Comparison of ENCODE assay signal across 8 cellular contexts in genomic region chr12:49060237-49061156, GRCh38.
DNase-seq lines count a peak whose midpoint lies in the region; FAIRE-seq and TF ChIP-seq lines count a peak whose summit lies in the region.

A gene with protein sequence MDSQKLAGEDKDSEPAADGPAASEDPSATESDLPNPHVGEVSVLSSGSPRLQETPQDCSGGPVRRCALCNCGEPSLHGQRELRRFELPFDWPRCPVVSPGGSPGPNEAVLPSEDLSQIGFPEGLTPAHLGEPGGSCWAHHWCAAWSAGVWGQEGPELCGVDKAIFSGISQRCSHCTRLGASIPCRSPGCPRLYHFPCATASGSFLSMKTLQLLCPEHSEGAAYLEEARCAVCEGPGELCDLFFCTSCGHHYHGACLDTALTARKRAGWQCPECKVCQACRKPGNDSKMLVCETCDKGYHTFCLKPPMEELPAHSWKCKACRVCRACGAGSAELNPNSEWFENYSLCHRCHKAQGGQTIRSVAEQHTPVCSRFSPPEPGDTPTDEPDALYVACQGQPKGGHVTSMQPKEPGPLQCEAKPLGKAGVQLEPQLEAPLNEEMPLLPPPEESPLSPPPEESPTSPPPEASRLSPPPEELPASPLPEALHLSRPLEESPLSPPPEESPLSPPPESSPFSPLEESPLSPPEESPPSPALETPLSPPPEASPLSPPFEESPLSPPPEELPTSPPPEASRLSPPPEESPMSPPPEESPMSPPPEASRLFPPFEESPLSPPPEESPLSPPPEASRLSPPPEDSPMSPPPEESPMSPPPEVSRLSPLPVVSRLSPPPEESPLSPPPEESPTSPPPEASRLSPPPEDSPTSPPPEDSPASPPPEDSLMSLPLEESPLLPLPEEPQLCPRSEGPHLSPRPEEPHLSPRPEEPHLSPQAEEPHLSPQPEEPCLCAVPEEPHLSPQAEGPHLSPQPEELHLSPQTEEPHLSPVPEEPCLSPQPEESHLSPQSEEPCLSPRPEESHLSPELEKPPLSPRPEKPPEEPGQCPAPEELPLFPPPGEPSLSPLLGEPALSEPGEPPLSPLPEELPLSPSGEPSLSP (N-terminal part only) (minus strand): TSS chr12:49060794. CDS start chr12:49055324, 5,470 bp downstream.

- no peak for FAIRE-seq in H54 (lab: Jason Lieb, UNC)

- CTCF ChIA-PET in activated naive CD4-positive, alpha-beta T cell treated with anti-CD3 and anti-CD28 coated beads, Interleukin-2, amount 10 ng/mL, durations not matched to agents 7 days and 5 days (lab: Charles Lee), result interaction anchor here (0.5 to 0.7 kb wide), 2 partner anchors 9 to 15 kb away, joined by 3 to 4 read pairs; partner anchors contain the start of gene RHEBL1

- no peaks in the 10 kb centered on the region for H3K9me3 Mint-ChIP-seq in activated naive CD4-positive, alpha-beta T cell treated with anti-CD3 and anti-CD28 coated beads, Interleukin-2, amount 10 ng/mL, durations not matched to agents 7 days and 5 days

- peak within 1 kb of the TSS; percentile 93 for H3K27ac Mint-ChIP-seq in activated naive CD4-positive, alpha-beta T cell treated with anti-CD3 and anti-CD28 coated beads, Interleukin-2, amount 10 ng/mL, durations not matched to agents 7 days and 5 days

- H3K36me3 Mint-ChIP-seq in activated naive CD4-positive, alpha-beta T cell treated with anti-CD3 and anti-CD28 coated beads, Interleukin-2, amount 10 ng/mL, durations not matched to agents 7 days and 5 days, result peaks cover 21% of the 10 kb centered on the region

- H3K27me3 Mint-ChIP-seq in activated naive CD4-positive, alpha-beta T cell treated with anti-CD3 and anti-CD28 coated beads, Interleukin-2, amount 10 ng/mL, durations not matched to agents 7 days and 5 days, result peaks cover 5% of the 10 kb centered on the region

- H3K27ac ChIP-seq in SK-N-MC, result peak within 1 kb of the TSS; percentile 97

- peak within 1 kb of the TSS; percentile 98 for H3K9ac ChIP-seq in SK-N-MC (ENCODE audit: insufficient read length)

- H3K4me1 Mint-ChIP-seq in activated naive CD4-positive, alpha-beta T cell treated with anti-CD3 and anti-CD28 coated beads, Interleukin-2, amount 10 ng/mL, durations not matched to agents 7 days and 5 days, result peaks cover 52% of the 10 kb centered on the region

- H3K4me3 ChIP-seq in SK-N-MC, result peak within 1 kb of the TSS; percentile 95

- H3K4me3 Mint-ChIP-seq in activated naive CD4-positive, alpha-beta T cell treated with anti-CD3 and anti-CD28 coated beads, Interleukin-2, amount 10 ng/mL, durations not matched to agents 7 days and 5 days, result peak within 1 kb of the TSS; percentile 93

- H3K9me3 ChIP-seq in SK-N-MC (ENCODE audit: low read depth, low read length), result no peaks in the 10 kb centered on the region

- H3K36me3 ChIP-seq in SK-N-MC (ENCODE audit: insufficient read depth, low read length), result peaks cover 3% of the 10 kb centered on the region; the same call in 1 of the 2 replicates

- DNase-seq in DMS153 treated with DMSO at 0.1 percent for 48 hours (lab: John Stamatoyannopoulos, UW; ENCODE audit: unreplicated experiment) (peak; percentile 89), H54 (ENCODE audit: insufficient read length, low spot score) (peak; percentile 90), NAMALWA (ENCODE audit: low spot score) (peak; percentile 94), SK-N-MC (ENCODE audit: low read depth, low spot score) (peak; percentile 78), globus pallidus (ENCODE audit: low spot score) (peak; percentile 91), nucleus accumbens (lab: John Stamatoyannopoulos, UW) (peak in 55 of 56 donors; percentile 55 to 96 (median 88)), superior temporal gyrus (ENCODE audit: extremely low spot score) (peak; percentile 95)
- DNase-seq in activated naive CD4-positive, alpha-beta T cell treated with anti-CD3 and anti-CD28 coated beads, Interleukin-2, amount 10 ng/mL, durations not matched to agents 7 days and 5 days, result peak; percentile 92

- TF ChIP-seq POLR2A in H54 (IDR thresholded peaks at IDR 0.05; ENCODE audit: low read depth, low read length), result peak; percentile 36

Comparison
In these comparisons a context has a peak if more than half of its experiments do, and no peak if none do; other contexts are left out.
1. Peak in every context shown above with its lines: DNase-seq, H3K4me3 ChIP-seq and H3K27ac ChIP-seq.